1 cellular context compared by ENCODE assay signal in genomic region chr1:48608882-48609281, GRCh38.
A peak's percentile ranks its signal among the peaks of the same experiment; 100 is the strongest.
TF ChIP-seq lines count a peak whose summit lies in the region.

No MANE protein-coding gene starts in this region.

TF ChIP-seq in SK-N-SH, 30 proteins besides CTCF, POLR2A, EP300 and RAD21 (continued from another document):
- TF ChIP-seq SMC3 (IDR thresholded peaks at IDR 0.05; ENCODE audit: low read depth, low read length) (no peak), RCOR1 (IDR thresholded peaks at IDR 0.05; ENCODE audit: low read length) (peak; percentile 20; the same call in 1 of the 2 replicates), MXI1 (IDR thresholded peaks at IDR 0.05; ENCODE audit: low read depth, low read length) (0 out of 2 replicates have a peak, but pooled peaks have one; percentile 17)
